Comparison of ENCODE assay signal across 23 cellular contexts in genomic region chr2:7454592-7454991, GRCh38.
DNase-seq lines count a peak whose midpoint lies in the region; ATAC-seq and TF ChIP-seq lines count a peak whose summit lies in the region.
"Had no signal": no experiment of that assay in that cellular context is flagged by ENCODE, and none has a peak within 500 bp of the region (broad histone marks: within the 10 kb centered on the region; RNA-seq: fewer than 3 reads in every experiment).

No MANE protein-coding gene starts in this region.

- H3K36me3 ChIP-seq in CD8-positive, alpha-beta memory T cell (ENCODE audit: insufficient read depth, low read length), result no peaks in the 10 kb centered on the region
- H3K36me3 ChIP-seq in MM.1S (replicated peaks; ENCODE audit: insufficient read depth, low read length), result no peaks in the 10 kb centered on the region
- H3K36me3 ChIP-seq: BE2C had no signal

- POLR2A ChIA-PET in CD8-positive, alpha-beta memory T cell (lab: Charles Lee), result no interaction called here
- POLR2A ChIA-PET in naive thymus-derived CD8-positive, alpha-beta T cell (lab: Charles Lee), result interaction anchor here (0.6 to 1.7 kb wide), 7 partner anchors 12 to 1228 kb away, joined by 4 to 8 read pairs (median 5); partner anchors contain the start of gene ID2

- H3K9me3 ChIP-seq in CD8-positive, alpha-beta memory T cell (ENCODE audit: low read length), result no peaks in the 10 kb centered on the region
- H3K9me3 ChIP-seq in MM.1S (replicated peaks; ENCODE audit: insufficient read depth, low read length), result no peaks in the 10 kb centered on the region
- H3K9me3 ChIP-seq: BE2C had no signal

- H3K27me3 Mint-ChIP-seq in activated CD8-positive, alpha-beta memory T cell treated with anti-CD3 and anti-CD28 coated beads, Interleukin-2, amount 10 ng/mL, durations not matched to agents 7 days and 5 days, result no peaks in the 10 kb centered on the region
- H3K27me3 Mint-ChIP-seq in CD8-positive, alpha-beta memory T cell, result no peaks in the 10 kb centered on the region
- no peaks in the 10 kb centered on the region for H3K27me3 Mint-ChIP-seq in activated T-helper 2 cell treated with anti-CD3 and anti-CD28 coated beads, Interferon-gamma antibody, Interleukin-2, Interleukin-4, amounts not matched to agents 10 μg/mL and 5 μg/mL and 100 μg/mL, durations not matched to agents 14 hours and 24 hours and 36 hours (ENCODE audit: low read depth)
- no peaks in the 10 kb centered on the region for H3K27me3 Mint-ChIP-seq in naive thymus-derived CD8-positive, alpha-beta T cell

- DNase-seq in activated CD8-positive, alpha-beta memory T cell treated with anti-CD3 and anti-CD28 coated beads, Interleukin-2, amount 10 ng/mL, durations not matched to agents 7 days and 5 days, result no peak
- no peak for DNase-seq in activated CD8-positive, alpha-beta memory T cell treated with anti-CD3 and anti-CD28 coated beads for 24 hours
- no peak for DNase-seq in CD8-positive, alpha-beta memory T cell
- no peak for DNase-seq in activated T-helper 2 cell treated with anti-CD3 and anti-CD28 coated beads, Interferon-gamma antibody, Interleukin-2, Interleukin-4, amounts not matched to agents 10 μg/mL and 5 μg/mL and 100 μg/mL, durations not matched to agents 14 hours and 24 hours and 36 hours (ENCODE audit: low spot score)
- DNase-seq in naive thymus-derived CD8-positive, alpha-beta T cell, result no peak
- DNase-seq in MM.1S, result no peak
- DNase-seq: BE2C, DND-41, GM23248, H9, NCI-H1105, NCI-H146, NCI-H2029 treated with DMSO at 0.1 percent for 48 hours, NCI-H226, NCI-H510A treated with DMSO at 0.1 percent for 48 hours, NCI-H748 treated with DMSO at 0.1 percent for 48 hours, PC-9, RPMI8226, SHP77 had no signal

- intact Hi-C loops in activated T-helper 2 cell treated with anti-CD3 and anti-CD28 coated beads, Interferon-gamma antibody, Interleukin-2, Interleukin-4, amounts not matched to agents 10 μg/mL and 5 μg/mL and 100 μg/mL, durations not matched to agents 14 hours and 24 hours and 36 hours (cut with micrococcal nuclease), result loop anchor here (5.0 kb wide), 3 partner anchors 133 to 1228 kb away; partner anchors contain the start of gene ID2

- H4K20me1 ChIP-seq in MM.1S (ENCODE audit: insufficient read depth, low read length), result no peaks in the 10 kb centered on the region

- peaks cover 58% of the 10 kb centered on the region for H3K4me1 ChIP-seq in CD8-positive, alpha-beta memory T cell (ENCODE audit: insufficient read depth, low read length)
- H3K4me1 ChIP-seq in MM.1S (ENCODE audit: low read length), result no peaks in the 10 kb centered on the region
- H3K4me1 ChIP-seq: BE2C had no signal

- H3K4me3 Mint-ChIP-seq in activated CD8-positive, alpha-beta memory T cell treated with anti-CD3 and anti-CD28 coated beads, Interleukin-2, amount 10 ng/mL, durations not matched to agents 7 days and 5 days, result no peak overlapping the region
- H3K4me3 Mint-ChIP-seq in CD8-positive, alpha-beta memory T cell, result peak overlapping the region in 1 of 7 donors; percentile 49
- no peak overlapping the region for H3K4me3 Mint-ChIP-seq in activated T-helper 2 cell treated with anti-CD3 and anti-CD28 coated beads, Interferon-gamma antibody, Interleukin-2, Interleukin-4, amounts not matched to agents 10 μg/mL and 5 μg/mL and 100 μg/mL, durations not matched to agents 14 hours and 24 hours and 36 hours (ENCODE audit: low read depth)
- peak overlapping the region in 6 of 10 donors; percentile 36 to 83 (median 64) for H3K4me3 Mint-ChIP-seq in naive thymus-derived CD8-positive, alpha-beta T cell
- H3K4me3 Mint-ChIP-seq: H9 had no signal

- H3K79me2 ChIP-seq in MM.1S (ENCODE audit: low read length), result no peaks in the 10 kb centered on the region

- H3K9ac ChIP-seq in MM.1S (ENCODE audit: low read length), result no peak overlapping the region
- H3K9ac ChIP-seq: GM23248, KMS-11 had no signal

- no peaks in the 10 kb centered on the region for H3K9me2 ChIP-seq in MM.1S (replicated peaks; ENCODE audit: insufficient read depth, low read length)

- no peaks in the 10 kb centered on the region for H3K27me3 ChIP-seq in CD8-positive, alpha-beta memory T cell (ENCODE audit: insufficient read depth, low read length, poor library complexity, severe bottlenecking)
- no peaks in the 10 kb centered on the region for H3K27me3 ChIP-seq in MM.1S (replicated peaks; ENCODE audit: insufficient read depth, low read length)
- H3K27me3 ChIP-seq: BE2C had no signal

- CTCF ChIA-PET in activated CD8-positive, alpha-beta memory T cell treated with anti-CD3 and anti-CD28 coated beads, Interleukin-2, amount 10 ng/mL, durations not matched to agents 7 days and 5 days (lab: Charles Lee), result interaction anchor here (0.7 kb wide), 1 partner anchor 11 kb away, joined by 3 read pairs; no protein-coding TSS in a partner anchor
- CTCF ChIA-PET in CD8-positive, alpha-beta memory T cell (lab: Charles Lee), result no interaction called here

- no peak overlapping the region for H3K4me2 ChIP-seq in MM.1S (ENCODE audit: low read depth, low read length)
- H3K4me2 ChIP-seq: KMS-11, PC-9 had no signal

- no peak overlapping the region for H3K4me3 ChIP-seq in CD8-positive, alpha-beta memory T cell (ENCODE audit: low read length)
- H3K4me3 ChIP-seq in MM.1S (ENCODE audit: low read length), result no peak overlapping the region
- H3K4me3 ChIP-seq: GM12878, GM23248, PC-9 had no signal

- no peak for TF ChIP-seq CTCF in MM.1S (IDR thresholded peaks at IDR 0.05; ENCODE audit: low read length)

- H3K27ac Mint-ChIP-seq in activated CD8-positive, alpha-beta memory T cell treated with anti-CD3 and anti-CD28 coated beads, Interleukin-2, amount 10 ng/mL, durations not matched to agents 7 days and 5 days, result peak overlapping the region; percentile 93
- H3K27ac Mint-ChIP-seq in CD8-positive, alpha-beta memory T cell, result peak overlapping the region; percentile 39 to 74 (median 62)
- H3K27ac Mint-ChIP-seq in activated T-helper 2 cell treated with anti-CD3 and anti-CD28 coated beads, Interferon-gamma antibody, Interleukin-2, Interleukin-4, amounts not matched to agents 10 μg/mL and 5 μg/mL and 100 μg/mL, durations not matched to agents 14 hours and 24 hours and 36 hours, result peak overlapping the region; percentile 99
- peak overlapping the region; percentile 96 to 99 (median 98) for H3K27ac Mint-ChIP-seq in naive thymus-derived CD8-positive, alpha-beta T cell
- H3K27ac Mint-ChIP-seq: H9 had no signal

- no peak overlapping the region for H2AFZ ChIP-seq in MM.1S (ENCODE audit: low read length)
- H2AFZ ChIP-seq: GM23248, PC-9 had no signal

- no peaks in the 10 kb centered on the region for H3K9me3 Mint-ChIP-seq in activated CD8-positive, alpha-beta memory T cell treated with anti-CD3 and anti-CD28 coated beads, Interleukin-2, amount 10 ng/mL, durations not matched to agents 7 days and 5 days (ENCODE audit: low read depth)
- no peaks in the 10 kb centered on the region for H3K9me3 Mint-ChIP-seq in CD8-positive, alpha-beta memory T cell
- peaks cover 7% of the 10 kb centered on the region for H3K9me3 Mint-ChIP-seq in activated T-helper 2 cell treated with anti-CD3 and anti-CD28 coated beads, Interferon-gamma antibody, Interleukin-2, Interleukin-4, amounts not matched to agents 10 μg/mL and 5 μg/mL and 100 μg/mL, durations not matched to agents 14 hours and 24 hours and 36 hours
- H3K9me3 Mint-ChIP-seq in naive thymus-derived CD8-positive, alpha-beta T cell, result no peaks in the 10 kb centered on the region
- H3K9me3 Mint-ChIP-seq: H9 had no signal

- H3K36me3 Mint-ChIP-seq in activated CD8-positive, alpha-beta memory T cell treated with anti-CD3 and anti-CD28 coated beads, Interleukin-2, amount 10 ng/mL, durations not matched to agents 7 days and 5 days, result peaks cover 11% of the 10 kb centered on the region
- H3K36me3 Mint-ChIP-seq in CD8-positive, alpha-beta memory T cell, result no peaks in the 10 kb centered on the region
- peaks cover 36% of the 10 kb centered on the region for H3K36me3 Mint-ChIP-seq in activated T-helper 2 cell treated with anti-CD3 and anti-CD28 coated beads, Interferon-gamma antibody, Interleukin-2, Interleukin-4, amounts not matched to agents 10 μg/mL and 5 μg/mL and 100 μg/mL, durations not matched to agents 14 hours and 24 hours and 36 hours (ENCODE audit: low read depth)
- H3K36me3 Mint-ChIP-seq in naive thymus-derived CD8-positive, alpha-beta T cell, result no peaks in the 10 kb centered on the region

- H3K27ac ChIP-seq in CD8-positive, alpha-beta memory T cell (ENCODE audit: low read depth, low read length), result no peak overlapping the region
- H3K27ac ChIP-seq in MM.1S (ENCODE audit: low read length), result no peak overlapping the region
- H3K27ac ChIP-seq: GM23248, HL-60, KMS-11, PC-9 had no signal

- peaks cover 54% of the 10 kb centered on the region for H3K4me1 Mint-ChIP-seq in activated CD8-positive, alpha-beta memory T cell treated with anti-CD3 and anti-CD28 coated beads, Interleukin-2, amount 10 ng/mL, durations not matched to agents 7 days and 5 days
- peaks cover 56 to 62% (median 58%) of the 10 kb centered on the region in 3 donors for H3K4me1 Mint-ChIP-seq in CD8-positive, alpha-beta memory T cell
- H3K4me1 Mint-ChIP-seq in activated T-helper 2 cell treated with anti-CD3 and anti-CD28 coated beads, Interferon-gamma antibody, Interleukin-2, Interleukin-4, amounts not matched to agents 10 μg/mL and 5 μg/mL and 100 μg/mL, durations not matched to agents 14 hours and 24 hours and 36 hours (ENCODE audit: low read depth), result peaks cover 75% of the 10 kb centered on the region
- peaks cover 35 to 71% (median 62%) of the 10 kb centered on the region in 4 donors for H3K4me1 Mint-ChIP-seq in naive thymus-derived CD8-positive, alpha-beta T cell

- ATAC-seq in activated CD8-positive, alpha-beta memory T cell treated with anti-CD3 and anti-CD28 coated beads, Interleukin-2, amount 10 ng/mL, durations not matched to agents 7 days and 5 days, result no peak
- no peak for ATAC-seq in naive thymus-derived CD8-positive, alpha-beta T cell
- no peak for ATAC-seq in HG03196 (IDR thresholded peaks at IDR 0.05; ENCODE audit: unreplicated experiment)
- ATAC-seq: GM12878 had no signal

- no peaks in the 10 kb centered on the region for H3F3A ChIP-seq in MM.1S (ENCODE audit: insufficient read depth, low read length)

Comparison
In these comparisons a context has a peak if more than half of its experiments do, and no peak if none do; other contexts are left out.
1. H3K4me3 Mint-ChIP-seq: peak in naive thymus-derived CD8-positive, alpha-beta T cell (6 of 10); none in activated CD8-positive, alpha-beta memory T cell treated with anti-CD3 and anti-CD28 coated beads, Interleukin-2, amount 10 ng/mL, durations not matched to agents 7 days and 5 days (single experiment) and activated T-helper 2 cell treated with anti-CD3 and anti-CD28 coated beads, Interferon-gamma antibody, Interleukin-2, Interleukin-4, amounts not matched to agents 10 μg/mL and 5 μg/mL and 100 μg/mL, durations not matched to agents 14 hours and 24 hours and 36 hours (single experiment).
2. Peak in every context shown above with its lines, with median percentiles within 50 percentile points of each other: H3K27ac Mint-ChIP-seq.